18 cellular contexts compared by ENCODE assay signal in genomic region chr2:15189236-15189635, GRCh38.
DNase-seq lines count a peak whose midpoint lies in the region; ATAC-seq and TF ChIP-seq lines count a peak whose summit lies in the region.
"Had no signal": no experiment of that assay in that cellular context is flagged by ENCODE, and none has a peak within 500 bp of the region (broad histone marks: within the 10 kb centered on the region; RNA-seq: fewer than 3 reads in every experiment).

No MANE protein-coding gene starts in this region.

- POLR2A ChIA-PET in Panc1 (lab: Charles Lee): no interaction called here

- H3K27ac ChIP-seq in 22Rv1 (no peak overlapping the region), Panc1 (ENCODE audit: low read length) (no peak overlapping the region)
- H3K27ac ChIP-seq: dorsolateral prefrontal cortex, esophagus squamous epithelium had no signal

- DNase-seq in GM13977 (ENCODE audit: low spot score): no peak
- DNase-seq in Panc1 (ENCODE audit: low read depth, low spot score): no peak
- DNase-seq in fibroblast of gingiva (ENCODE audit: low read depth): peak; percentile 41
- no peak for DNase-seq in NCI-H1436 treated with DMSO at 0.1 percent for 48 hours (lab: John Stamatoyannopoulos, UW)
- DNase-seq in ureter (ENCODE audit: low spot score): no peak
- no peak for DNase-seq in left lobe of liver (ENCODE audit: low spot score)
- DNase-seq: activated CD4-positive, alpha-beta T cell treated with anti-CD3 and anti-CD28 coated beads for 1 hour; dorsolateral prefrontal cortex; esophagus squamous epithelium; GF-D8; hippocampal formation; left colon; naive B cell; NCI-H1930; stimulated activated naive CD8-positive, alpha-beta T cell treated with anti-CD3 and anti-CD28 coated beads, Interleukin-15, amount 100 ng/mL, for 72 hours; T-helper 17 cell had no signal

- in situ Hi-C loops in GM13977 (cut with MboI; ENCODE audit: low pct_unique_long_range_greater_than_20kb, low sequenced_read_pairs, unreplicated experiment) (loop anchor here (25.0 kb wide), 1 partner anchor 373 kb away; the partner anchor contains the start of gene NBAS), Panc1 (cut with HindIII; ENCODE audit: low pct_unique_long_range_greater_than_20kb, low sequenced_read_pairs) (no loop called here)

- H3K4me3 ChIP-seq in Panc1 (ENCODE audit: low read depth in 2 of 2, low read length in 2 of 2): no peak overlapping the region
- H3K4me3 ChIP-seq: dorsolateral prefrontal cortex, esophagus squamous epithelium had no signal

- intact Hi-C loops in Panc1 (cut with micrococcal nuclease; ENCODE audit: unreplicated experiment): no loop called here

- H3K27me3 ChIP-seq in Panc1 (ENCODE audit: control insufficient read depth, insufficient read depth, low read length): no peaks in the 10 kb centered on the region
- H3K27me3 ChIP-seq: dorsolateral prefrontal cortex, esophagus squamous epithelium had no signal

- no peak for ATAC-seq in Panc1
- no peak for ATAC-seq in left lobe of liver
- no peak for ATAC-seq in GM21526 (IDR thresholded peaks at IDR 0.05; ENCODE audit: low FRiP score, unreplicated experiment)
- ATAC-seq: left colon; stimulated activated naive CD8-positive, alpha-beta T cell treated with anti-CD3 and anti-CD28 coated beads, Interleukin-15, amount 100 ng/mL, for 72 hours; T-helper 17 cell had no signal

- CTCF ChIA-PET in Panc1 (lab: Charles Lee): no interaction called here

- no peaks in the 10 kb centered on the region for H3K9me3 ChIP-seq in Panc1 (ENCODE audit: control insufficient read depth, insufficient read depth, low read depth, low read length)
- H3K9me3 ChIP-seq: esophagus squamous epithelium had no signal

- H3K4me1 ChIP-seq in Panc1 (ENCODE audit: control insufficient read depth, insufficient read depth, low read length): no peaks in the 10 kb centered on the region
- H3K4me1 ChIP-seq: esophagus squamous epithelium had no signal

- BruUV-seq in Panc1 (replicated peaks; lab: Mats Ljungman, UMichigan): no TSS peak

- H3K36me3 ChIP-seq in Panc1 (ENCODE audit: control insufficient read depth, insufficient read depth, low read length): no peaks in the 10 kb centered on the region; the same call in 1 of the 2 replicates

- TF ChIP-seq CTCF in 22Rv1 (IDR thresholded peaks at IDR 0.05) (peak; percentile 24), GM13977 (IDR thresholded peaks at IDR 0.05; ENCODE audit: extremely low read depth, insufficient read depth, missing control alignments) (peak; percentile 0), Panc1 (IDR thresholded peaks at IDR 0.05) (peak; percentile 14; the same call in 1 of the 2 replicates)
